28 cellular contexts compared by ENCODE assay signal in genomic region chr14:68135028-68135427, GRCh38.
DNase-seq lines count a peak whose midpoint lies in the region; ATAC-seq and TF ChIP-seq lines count a peak whose summit lies in the region.
"Had no signal": no experiment of that assay in that cellular context is flagged by ENCODE, and none has a peak within 500 bp of the region (broad histone marks: within the 10 kb centered on the region; RNA-seq: fewer than 3 reads in every experiment).

No MANE protein-coding gene starts in this region.

- no peaks in the 10 kb centered on the region for H3K36me3 Mint-ChIP-seq in T-helper 17 cell (ENCODE audit: low read depth)
- H3K36me3 Mint-ChIP-seq in nephron progenitor cell (ENCODE audit: low read depth): peaks cover 5% of the 10 kb centered on the region
- H3K36me3 Mint-ChIP-seq: activated CD8-positive, alpha-beta memory T cell treated with anti-CD3 and anti-CD28 coated beads, Interleukin-2, amount 10 ng/mL, durations not matched to agents 7 days and 5 days; CD14-positive monocyte; WTC11 had no signal

- H3K4me2 ChIP-seq in GM23248 (ENCODE audit: unreplicated experiment): no peak overlapping the region
- H3K4me2 ChIP-seq: GM23338 had no signal

- WGBS in GM23248 (ENCODE audit: low coverage in 1 of 2, low lambda C conversion rate in 2 of 2, missing lambda C conversion rate in 2 of 2), 2 experiments: 67 to 70% methylated on average over 3 of the region's 3 CpGs
- WGBS in gastroesophageal sphincter (ENCODE audit: low coverage in 1 of 2), 2 donors: 50 to 55% methylated on average over 3 of the region's 3 CpGs

- H3K4me1 Mint-ChIP-seq in T-helper 17 cell: peaks cover 8% of the 10 kb centered on the region
- peaks cover 44% of the 10 kb centered on the region for H3K4me1 Mint-ChIP-seq in nephron progenitor cell

- TF ChIP-seq POLR2A in gastroesophageal sphincter (IDR thresholded peaks at IDR 0.05): no peak

- no peak for TF ChIP-seq CTCF in gastroesophageal sphincter (IDR thresholded peaks at IDR 0.05)
- no peak for TF ChIP-seq CTCF in nephron progenitor cell (IDR thresholded peaks at IDR 0.05)

- in situ Hi-C loops in GM23248 (cut with MboI): no loop called here

- H3K27me3 Mint-ChIP-seq in T-helper 17 cell: no peaks in the 10 kb centered on the region
- H3K27me3 Mint-ChIP-seq in nephron progenitor cell (ENCODE audit: low read depth, poor library complexity): peaks cover 4% of the 10 kb centered on the region
- H3K27me3 Mint-ChIP-seq: activated CD8-positive, alpha-beta memory T cell treated with anti-CD3 and anti-CD28 coated beads, Interleukin-2, amount 10 ng/mL, durations not matched to agents 7 days and 5 days had no signal

- H3K36me3 ChIP-seq in GM23248 (ENCODE audit: low read depth): no peaks in the 10 kb centered on the region
- H3K36me3 ChIP-seq in gastroesophageal sphincter: no peaks in the 10 kb centered on the region
- H3K36me3 ChIP-seq in skeletal muscle tissue (ENCODE audit: control insufficient read depth in 3 of 3, insufficient read depth in 3 of 3, low read length in 3 of 3): no peaks in the 10 kb centered on the region
- H3K36me3 ChIP-seq: MG63, right atrium auricular region, thoracic aorta had no signal

- 0 out of 2 replicates have a peak overlapping the region, but pooled peaks have one; percentile 28 for H3K9ac ChIP-seq in GM23248
- no peak overlapping the region for H3K9ac ChIP-seq in skeletal muscle tissue (ENCODE audit: low read depth in 1 of 3, low read length in 3 of 3)

- H3K27ac Mint-ChIP-seq in T-helper 17 cell: peak overlapping the region; percentile 59
- no peak overlapping the region for H3K27ac Mint-ChIP-seq in nephron progenitor cell
- H3K27ac Mint-ChIP-seq: activated CD8-positive, alpha-beta memory T cell treated with anti-CD3 and anti-CD28 coated beads, Interleukin-2, amount 10 ng/mL, durations not matched to agents 7 days and 5 days; activated naive CD4-positive, alpha-beta T cell treated with anti-CD3 and anti-CD28 coated beads for 36 hours; activated T-cell treated with anti-CD3 and anti-CD28 coated beads, Interleukin-2, amount 50 U/mL, for 72 hours; CD14-positive monocyte; endodermal cell; GM23338 had no signal

- H3F3A ChIP-seq in GM23248 (ENCODE audit: insufficient read depth): peaks cover 29% of the 10 kb centered on the region

- no peaks in the 10 kb centered on the region for H4K20me1 ChIP-seq in GM23248 (ENCODE audit: insufficient read depth)

- no peak for ATAC-seq in T-helper 17 cell
- ATAC-seq in gastroesophageal sphincter: no peak
- ATAC-seq in HG02870 (IDR thresholded peaks at IDR 0.05; ENCODE audit: unreplicated experiment): no peak
- ATAC-seq: activated CD8-positive, alpha-beta memory T cell treated with anti-CD3 and anti-CD28 coated beads, Interleukin-2, amount 10 ng/mL, durations not matched to agents 7 days and 5 days; activated T-cell treated with anti-CD3 and anti-CD28 coated beads, Interleukin-2, amount 50 U/mL, for 72 hours; GM23338; WTC11 had no signal

- no peak for TF ChIP-seq EP300 in gastroesophageal sphincter (IDR thresholded peaks at IDR 0.05)

- no peaks in the 10 kb centered on the region for H3K9me3 Mint-ChIP-seq in nephron progenitor cell
- H3K9me3 Mint-ChIP-seq: activated naive CD4-positive, alpha-beta T cell treated with anti-CD3 and anti-CD28 coated beads for 36 hours; activated T-cell treated with anti-CD3 and anti-CD28 coated beads, Interleukin-2, amount 50 U/mL, for 72 hours; endodermal cell; GM23338; WTC11 had no signal

- DNase-seq in GM23248 (no peak), T-helper 17 cell (no peak), nephron progenitor cell (no peak), NCI-H2171 treated with DMSO at 0.1 percent for 48 hours (lab: John Stamatoyannopoulos, UW) (no peak)
- DNase-seq: activated CD4-positive, alpha-beta T cell treated with anti-CD3 and anti-CD28 coated beads, Interleukin-2, amount 50 U/mL, for 1 hour; activated CD8-positive, alpha-beta memory T cell treated with anti-CD3 and anti-CD28 coated beads, Interleukin-2, amount 10 ng/mL, durations not matched to agents 7 days and 5 days; activated naive CD4-positive, alpha-beta T cell treated with anti-CD3 and anti-CD28 coated beads for 36 hours; activated T-cell treated with anti-CD3 and anti-CD28 coated beads, Interleukin-2, amount 50 U/mL, for 72 hours; amniotic stem cell; cortex of kidney; DMS 273 treated with DMSO at 0.1 percent for 48 hours; endodermal cell; MG63; NCI-H1436 treated with DMSO at 0.1 percent for 48 hours; NCI-H526 treated with DMSO at 0.1 percent for 48 hours; occipital lobe; stimulated activated naive CD4-positive, alpha-beta T cell treated with Interleukin-2 at 50 U/mL for 16 hours; T-helper 9 cell had no signal

- H3K79me2 ChIP-seq in GM23248 (ENCODE audit: insufficient read depth): no peaks in the 10 kb centered on the region

- peaks cover 46% of the 10 kb centered on the region for H3K4me1 ChIP-seq in GM23248 (ENCODE audit: insufficient read depth)
- H3K4me1 ChIP-seq in gastroesophageal sphincter: peaks cover 10 to 61% (median 15%) of the 10 kb centered on the region in 3 donors
- H3K4me1 ChIP-seq in skeletal muscle tissue (ENCODE audit: control insufficient read depth in 3 of 3, insufficient read depth in 3 of 3, low read length in 3 of 3): peaks cover 13% of the 10 kb centered on the region in 3 donors

- H3K27me3 ChIP-seq in GM23248 (replicated peaks; ENCODE audit: insufficient read depth): no peaks in the 10 kb centered on the region
- H3K27me3 ChIP-seq in gastroesophageal sphincter: no peaks in the 10 kb centered on the region
- H3K27me3 ChIP-seq in skeletal muscle tissue (ENCODE audit: control insufficient read depth in 3 of 3, insufficient read depth in 3 of 3, low read length in 3 of 3): no peaks in the 10 kb centered on the region
- H3K27me3 ChIP-seq: MG63, right atrium auricular region had no signal

- peak overlapping the region; percentile 6 for H2AFZ ChIP-seq in GM23248
- H2AFZ ChIP-seq: GM23338 had no signal

- H3K4me3 Mint-ChIP-seq in T-helper 17 cell: peak overlapping the region; percentile 79
- H3K4me3 Mint-ChIP-seq in nephron progenitor cell: no peak overlapping the region
- H3K4me3 Mint-ChIP-seq: activated CD8-positive, alpha-beta memory T cell treated with anti-CD3 and anti-CD28 coated beads, Interleukin-2, amount 10 ng/mL, durations not matched to agents 7 days and 5 days; activated naive CD4-positive, alpha-beta T cell treated with anti-CD3 and anti-CD28 coated beads for 36 hours; activated T-cell treated with anti-CD3 and anti-CD28 coated beads, Interleukin-2, amount 50 U/mL, for 72 hours; CD14-positive monocyte; endodermal cell; GM23338; WTC11 had no signal

- no peak overlapping the region for H3K4me3 ChIP-seq in GM23248
- no peak overlapping the region for H3K4me3 ChIP-seq in gastroesophageal sphincter
- H3K4me3 ChIP-seq in skeletal muscle tissue (ENCODE audit: low read length in 3 of 3): no peak overlapping the region
- H3K4me3 ChIP-seq: GM23338, lung, MG63, right atrium auricular region, thoracic aorta had no signal

- H3K9me3 ChIP-seq in GM23248 (ENCODE audit: low read depth) (no peaks in the 10 kb centered on the region), T-helper 17 cell (ENCODE audit: control insufficient read depth, low read length, poor library complexity, severe bottlenecking) (no peaks in the 10 kb centered on the region), gastroesophageal sphincter (no peaks in the 10 kb centered on the region), skeletal muscle tissue (ENCODE audit: control insufficient read depth in 3 of 3, low read length in 3 of 3) (no peaks in the 10 kb centered on the region)
- H3K9me3 ChIP-seq: MG63, right atrium auricular region, thoracic aorta had no signal

- H3K9me2 ChIP-seq in GM23248 (ENCODE audit: insufficient read depth): no peaks in the 10 kb centered on the region

- H3K27ac ChIP-seq in GM23248 (peak overlapping the region; percentile 65), gastroesophageal sphincter (peak overlapping the region in 3 of 4 donors; percentile 9 to 23 (median 9)), skeletal muscle tissue (ENCODE audit: low read depth, low read length) (peak overlapping the region; percentile 31)
- H3K27ac ChIP-seq: right atrium auricular region, RWPE1 had no signal

Comparison
In these comparisons a context has a peak if more than half of its experiments do, and no peak if none do; other contexts are left out.
1. H3K27ac ChIP-seq: peak in every context shown above with its lines; median percentile 65 in GM23248; 31 in skeletal muscle tissue; 9 in gastroesophageal sphincter.